Comparison of ENCODE assay signal across 8 cellular contexts in genomic region chr3:73204841-73205240, GRCh38.
"Had no signal": no experiment of that assay in that cellular context is flagged by ENCODE, and none has a peak within 500 bp of the region (broad histone marks: within the 10 kb centered on the region; RNA-seq: fewer than 3 reads in every experiment).

No MANE protein-coding gene starts in this region.

- H3K27ac ChIP-seq: GM23248 had no signal

- H3K4me1 ChIP-seq: HAP-1 had no signal

- H3K9ac ChIP-seq: GM23248 had no signal

- H3K9me3 ChIP-seq: HAP-1 had no signal

- ATAC-seq: HCT116, K562 had no signal

- H3K4me3 ChIP-seq: GM23248, HAP-1, K562 had no signal

- H3K36me3 ChIP-seq: HAP-1 had no signal

- H2AFZ ChIP-seq: GM23248 had no signal

- DNase-seq: GM23248, GOT3, H7, IMR-90, KG1 had no signal
